8 cellular contexts compared by ENCODE assay signal in genomic region chrX:38220024-38220935, GRCh38. TPM values are rescaled to one million over a fixed set of nuclear protein-coding genes. Genes with fewer than 3 reads are reported as not detected.
A peak's percentile ranks its signal among the peaks of the same experiment; 100 is the strongest.
DNase-seq lines count a peak whose midpoint lies in the region; ATAC-seq and TF ChIP-seq lines count a peak whose summit lies in the region.

A gene with protein sequence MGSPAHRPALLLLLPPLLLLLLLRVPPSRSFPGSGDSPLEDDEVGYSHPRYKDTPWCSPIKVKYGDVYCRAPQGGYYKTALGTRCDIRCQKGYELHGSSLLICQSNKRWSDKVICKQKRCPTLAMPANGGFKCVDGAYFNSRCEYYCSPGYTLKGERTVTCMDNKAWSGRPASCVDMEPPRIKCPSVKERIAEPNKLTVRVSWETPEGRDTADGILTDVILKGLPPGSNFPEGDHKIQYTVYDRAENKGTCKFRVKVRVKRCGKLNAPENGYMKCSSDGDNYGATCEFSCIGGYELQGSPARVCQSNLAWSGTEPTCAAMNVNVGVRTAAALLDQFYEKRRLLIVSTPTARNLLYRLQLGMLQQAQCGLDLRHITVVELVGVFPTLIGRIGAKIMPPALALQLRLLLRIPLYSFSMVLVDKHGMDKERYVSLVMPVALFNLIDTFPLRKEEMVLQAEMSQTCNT (minus strand): TSS chrX:38220871. CDS start chrX:38220792, 79 bp downstream.

- H3K4me3 ChIP-seq in BJ (ENCODE audit: low read depth, low read length), result peak within 1 kb of the TSS; percentile 63
- peak within 1 kb of the TSS; percentile 57; the same call in 1 of the 2 replicates for H3K4me3 ChIP-seq in iPS DF 6.9 (ENCODE audit: low read length)
- peak within 1 kb of the TSS; percentile 71 for H3K4me3 ChIP-seq in skeletal muscle satellite cell (ENCODE audit: low read length)

- H3K9ac ChIP-seq in skeletal muscle satellite cell (ENCODE audit: low read depth, low read length), result peak within 1 kb of the TSS; percentile 76

- ATAC-seq in GM19467 (IDR thresholded peaks at IDR 0.05; ENCODE audit: unreplicated experiment) (peak; percentile 57), HG03175 (IDR thresholded peaks at IDR 0.05; ENCODE audit: unreplicated experiment) (no peak), HG03457 (IDR thresholded peaks at IDR 0.05; ENCODE audit: unreplicated experiment) (no peak)

- H3K27ac ChIP-seq in iPS DF 6.9 (ENCODE audit: low read length), result no peak within 1 kb of the TSS

- no peaks in the 10 kb centered on the region for H3K9me3 ChIP-seq in iPS DF 6.9 (ENCODE audit: control insufficient read depth, insufficient read depth, low read length)
- no peaks in the 10 kb centered on the region for H3K9me3 ChIP-seq in skeletal muscle satellite cell (replicated peaks; ENCODE audit: low read length)

- POLR2A ChIA-PET in BJ (lab: Charles Lee), result no interaction called here

- no peaks in the 10 kb centered on the region; the same call in 1 of the 2 replicates for H3K36me3 ChIP-seq in BJ (ENCODE audit: control insufficient read depth, insufficient read depth, low read length)
- H3K36me3 ChIP-seq in iPS DF 6.9 (ENCODE audit: control insufficient read depth, insufficient read depth, low read length), result no peaks in the 10 kb centered on the region
- no peaks in the 10 kb centered on the region for H3K36me3 ChIP-seq in skeletal muscle satellite cell (ENCODE audit: insufficient read depth, low read length)

- H3K27me3 ChIP-seq in BJ (ENCODE audit: control insufficient read depth, insufficient read depth, low read length), result no peaks in the 10 kb centered on the region; the same call in 1 of the 2 replicates
- H3K27me3 ChIP-seq in iPS DF 6.9 (ENCODE audit: control insufficient read depth, insufficient read depth, low read length), result peaks cover 6% of the 10 kb centered on the region; the same call in 1 of the 2 replicates
- H3K27me3 ChIP-seq in skeletal muscle satellite cell (ENCODE audit: control insufficient read depth, insufficient read depth, low read length), result no peaks in the 10 kb centered on the region

- no CpG with 5 or more reads among the region's 66 CpGs for WGBS in iPS DF 6.9 (ENCODE audit: insufficient coverage, insufficient read length)

- TF ChIP-seq CTCF in BJ (IDR thresholded peaks at IDR 0.05; ENCODE audit: insufficient read depth, low read depth, low read length), result peak; percentile 57

- CTCF ChIA-PET in BJ (lab: Yijun Ruan, JAX), result interaction anchor here (0.5 to 2.9 kb wide), 13 partner anchors 9 to 294 kb away, joined by 3 to 8 read pairs (median 3); partner anchors contain the start of gene RPGR

- peak within 1 kb of the TSS; percentile 84 for H3K4me2 ChIP-seq in skeletal muscle satellite cell (ENCODE audit: low read length)

- DNase-seq in BJ (ENCODE audit: low read depth) (no peak), NCI-H2171 (lab: John Stamatoyannopoulos, UW) (peak; percentile 47), amniotic epithelial cell (ENCODE audit: low read depth) (peak; percentile 26), iPS DF 6.9 (ENCODE audit: low read depth, low spot score) (no peak)

- H3K4me1 ChIP-seq in iPS DF 6.9 (ENCODE audit: control insufficient read depth, insufficient read depth, low read length) (peaks cover 2% of the 10 kb centered on the region; the same call in 1 of the 2 replicates), skeletal muscle satellite cell (ENCODE audit: control insufficient read depth, insufficient read depth, low read length) (peaks cover 20% of the 10 kb centered on the region)

RNA-seq across cellular contexts. Expression of the gene that starts here (rescaled TPM):
- polyA plus RNA-seq in BJ (2011; rRNA removed), result 44.9 and 48.2 TPM in 2 replicates
- polyA minus RNA-seq in BJ (2011; rRNA and poly(A)+ RNA removed), result 23.6 and 25.9 TPM in 2 replicates
- total RNA-seq in skeletal muscle satellite cell (2012; rRNA removed), result 222 and 270 TPM in 2 replicates

Comparison
In these comparisons a context has a peak if more than half of its experiments do, and no peak if none do; other contexts are left out.
1. DNase-seq: peak in NCI-H2171 (single experiment) and amniotic epithelial cell (single experiment); none in BJ (single experiment) and iPS DF 6.9 (single experiment).
2. Peak in every context shown above with its lines, with median percentiles within 50 percentile points of each other: H3K4me3 ChIP-seq.